In genomic region chr1:55650449-55650848, GRCh38 we compare ENCODE assay signal across 2 cellular contexts.
TF ChIP-seq lines count a peak whose summit lies in the region.

No MANE protein-coding gene starts in this region.

TF ChIP-seq in SK-N-SH treated with all-trans-retinoic acid at 6 μM for 48 hours, 23 proteins besides CTCF, POLR2A, EP300 and RAD21 (continued from another document):
- TF ChIP-seq, protein P1, sequence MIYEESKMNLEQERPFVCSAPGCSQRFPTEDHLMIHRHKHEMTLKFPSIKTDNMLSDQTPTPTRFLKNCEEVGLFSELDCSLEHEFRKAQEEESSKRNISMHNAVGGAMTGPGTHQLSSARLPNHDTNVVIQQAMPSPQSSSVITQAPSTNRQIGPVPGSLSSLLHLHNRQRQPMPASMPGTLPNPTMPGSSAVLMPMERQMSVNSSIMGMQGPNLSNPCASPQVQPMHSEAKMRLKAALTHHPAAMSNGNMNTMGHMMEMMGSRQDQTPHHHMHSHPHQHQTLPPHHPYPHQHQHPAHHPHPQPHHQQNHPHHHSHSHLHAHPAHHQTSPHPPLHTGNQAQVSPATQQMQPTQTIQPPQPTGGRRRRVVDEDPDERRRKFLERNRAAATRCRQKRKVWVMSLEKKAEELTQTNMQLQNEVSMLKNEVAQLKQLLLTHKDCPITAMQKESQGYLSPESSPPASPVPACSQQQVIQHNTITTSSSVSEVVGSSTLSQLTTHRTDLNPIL (CRISPR knock-in tag; IDR thresholded peaks at IDR 0.05; ENCODE audit: low read depth), result no peak
- TF ChIP-seq ARNTL (CRISPR knock-in tag; IDR thresholded peaks at IDR 0.05; ENCODE audit: borderline replicate concordance, low read depth), result no peak
- TF ChIP-seq ZFP30 (CRISPR knock-in tag; IDR thresholded peaks at IDR 0.05), result no peak
- TF ChIP-seq ZNF8 (CRISPR knock-in tag; IDR thresholded peaks at IDR 0.05), result no peak
- TF ChIP-seq ZNF70 (CRISPR knock-in tag; IDR thresholded peaks at IDR 0.05), result no peak
- no peak for TF ChIP-seq TCF4 (CRISPR knock-in tag; IDR thresholded peaks at IDR 0.05; ENCODE audit: borderline replicate concordance)
- no peak for TF ChIP-seq GLIS3 (CRISPR knock-in tag; IDR thresholded peaks at IDR 0.05)
- no peak for TF ChIP-seq OSR1 (CRISPR knock-in tag; IDR thresholded peaks at IDR 0.05)
- TF ChIP-seq CSRNP3 (CRISPR knock-in tag; IDR thresholded peaks at IDR 0.05), result no peak
- TF ChIP-seq ZNF565 (CRISPR knock-in tag; conservative IDR thresholded peaks at IDR 0.05; ENCODE audit: low read depth), result no peak
- TF ChIP-seq ISL1 (CRISPR knock-in tag; IDR thresholded peaks at IDR 0.05), result no peak
- TF ChIP-seq BACH2 (CRISPR knock-in tag; IDR thresholded peaks at IDR 0.05; ENCODE audit: borderline replicate concordance), result no peak
- TF ChIP-seq, protein P2, sequence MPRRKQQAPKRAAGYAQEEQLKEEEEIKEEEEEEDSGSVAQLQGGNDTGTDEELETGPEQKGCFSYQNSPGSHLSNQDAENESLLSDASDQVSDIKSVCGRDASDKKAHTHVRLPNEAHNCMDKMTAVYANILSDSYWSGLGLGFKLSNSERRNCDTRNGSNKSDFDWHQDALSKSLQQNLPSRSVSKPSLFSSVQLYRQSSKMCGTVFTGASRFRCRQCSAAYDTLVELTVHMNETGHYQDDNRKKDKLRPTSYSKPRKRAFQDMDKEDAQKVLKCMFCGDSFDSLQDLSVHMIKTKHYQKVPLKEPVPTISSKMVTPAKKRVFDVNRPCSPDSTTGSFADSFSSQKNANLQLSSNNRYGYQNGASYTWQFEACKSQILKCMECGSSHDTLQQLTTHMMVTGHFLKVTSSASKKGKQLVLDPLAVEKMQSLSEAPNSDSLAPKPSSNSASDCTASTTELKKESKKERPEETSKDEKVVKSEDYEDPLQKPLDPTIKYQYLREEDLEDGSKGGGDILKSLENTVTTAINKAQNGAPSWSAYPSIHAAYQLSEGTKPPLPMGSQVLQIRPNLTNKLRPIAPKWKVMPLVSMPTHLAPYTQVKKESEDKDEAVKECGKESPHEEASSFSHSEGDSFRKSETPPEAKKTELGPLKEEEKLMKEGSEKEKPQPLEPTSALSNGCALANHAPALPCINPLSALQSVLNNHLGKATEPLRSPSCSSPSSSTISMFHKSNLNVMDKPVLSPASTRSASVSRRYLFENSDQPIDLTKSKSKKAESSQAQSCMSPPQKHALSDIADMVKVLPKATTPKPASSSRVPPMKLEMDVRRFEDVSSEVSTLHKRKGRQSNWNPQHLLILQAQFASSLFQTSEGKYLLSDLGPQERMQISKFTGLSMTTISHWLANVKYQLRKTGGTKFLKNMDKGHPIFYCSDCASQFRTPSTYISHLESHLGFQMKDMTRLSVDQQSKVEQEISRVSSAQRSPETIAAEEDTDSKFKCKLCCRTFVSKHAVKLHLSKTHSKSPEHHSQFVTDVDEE (CRISPR knock-in tag; IDR thresholded peaks at IDR 0.05), result no peak

TF ChIP-seq in SK-N-SH, 30 proteins besides CTCF, POLR2A, EP300 and RAD21 (continued from another document):
- TF ChIP-seq PBX3 (IDR thresholded peaks at IDR 0.05) (no peak), FOXJ3 (CRISPR knock-in tag; IDR thresholded peaks at IDR 0.05) (no peak), JUND (IDR thresholded peaks at IDR 0.05) (no peak)
